ENCODE assay signal across 35 cellular contexts in genomic region chr3:157776822-157777221, GRCh38.
"Had no signal": no experiment of that assay in that cellular context is flagged by ENCODE, and none has a peak within 500 bp of the region (broad histone marks: within the 10 kb centered on the region; RNA-seq: fewer than 3 reads in every experiment).

No MANE protein-coding gene starts in this region.

- H3K4me3 ChIP-seq: MG63 had no signal

- H3K9ac ChIP-seq: KMS-11 had no signal

- DNase-seq: Karpas-422, Kasumi-1, KG1, MG63, MM.1S, MV-4-11, NCI-H1048, NCI-H1092, NCI-H1092 treated with DMSO at 0.1 percent for 48 hours, NCI-H1105, NCI-H1105 treated with DMSO at 0.1 percent for 48 hours, NCI-H1417, NCI-H1417 treated with DMSO at 0.1 percent for 48 hours, NCI-H1436, NCI-H1436 treated with DMSO at 0.1 percent for 48 hours, NCI-H146, NCI-H1694, NCI-H1694 treated with DMSO at 0.1 percent for 48 hours, NCI-H187, NCI-H187 treated with DMSO at 0.1 percent for 48 hours, NCI-H1930, NCI-H2029, NCI-H2029 treated with DMSO at 0.1 percent for 48 hours, NCI-H2081, NCI-H2081 treated with DMSO at 0.1 percent for 48 hours, NCI-H2107, NCI-H2171, NCI-H2171 treated with DMSO at 0.1 percent for 48 hours, NCI-H2227 treated with DMSO at 0.1 percent for 48 hours, NCI-H226, NCI-H345, NCI-H446, NCI-H446 treated with DMSO at 0.1 percent for 48 hours, NCI-H510A had no signal

- H3K27me3 ChIP-seq: MG63 had no signal

- H3K36me3 ChIP-seq: MG63 had no signal

- H3K9me3 ChIP-seq: MG63 had no signal

- H3K27ac ChIP-seq: KMS-11 had no signal

- H3K4me2 ChIP-seq: KMS-11 had no signal
